23 cellular contexts compared by ENCODE assay signal in the genomic region with DNA sequence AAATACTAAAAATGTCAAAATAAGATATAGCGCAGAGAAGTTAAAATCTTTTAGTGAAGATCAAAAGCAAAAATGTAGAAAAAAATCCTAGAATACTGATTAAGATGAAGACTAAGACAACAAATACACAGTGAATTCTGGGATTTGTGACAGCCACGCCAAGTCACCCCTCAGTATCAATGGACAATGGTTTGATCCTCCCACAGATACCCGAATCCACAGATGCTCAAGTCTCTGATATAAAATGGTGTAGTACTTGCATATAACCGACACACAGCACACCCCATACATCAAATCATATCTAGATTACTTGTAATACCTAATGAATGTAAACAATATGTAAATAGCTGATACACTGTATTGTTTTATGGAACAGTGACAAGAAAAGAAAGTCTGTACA. TPM values are rescaled to one million over a fixed set of nuclear protein-coding genes. Genes with fewer than 3 reads are reported as not detected.
A peak's percentile ranks its signal among the peaks of the same experiment; 100 is the strongest.
DNase-seq lines count a peak whose midpoint lies in the region; ATAC-seq and TF ChIP-seq lines count a peak whose summit lies in the region.
"Had no signal": no experiment of that assay in that cellular context is flagged by ENCODE, and none has a peak within 500 bp of the region (broad histone marks: within the 10 kb centered on the region; RNA-seq: fewer than 3 reads in every experiment).

No MANE protein-coding gene starts in this region.

- peak overlapping the region in 46 of 59 donors; percentile 3 to 93 (median 68) for H3K27ac ChIP-seq in dorsolateral prefrontal cortex
- H3K27ac ChIP-seq: BLaER1, C4-2B, GM23248 had no signal

- H3K4me3 Mint-ChIP-seq in activated T-helper 1 cell treated with anti-CD3 and anti-CD28 coated beads, Interleukin-12 subunit alpha, Interleukin-12 subunit beta, Interleukin-2, Interleukin-4 antibody, amounts not matched to agents 30 ng/mL and 10 ng/mL and 1 ng/mL, durations not matched to agents 14 hours and 24 hours and 36 hours, result no peak overlapping the region
- H3K4me3 Mint-ChIP-seq: B cell; CD4-positive, CD25-positive, alpha-beta regulatory T cell; CD8-positive, alpha-beta T cell had no signal

- TF ChIP-seq CTCF in dorsolateral prefrontal cortex (IDR thresholded peaks at IDR 0.05 in 54 of 56, conservative IDR thresholded peaks at IDR 0.05 in 2 of 56; ENCODE audit: low read depth in 1 of 56, partially characterized antibody in 56 of 56), result peak in 2 of 56 donors; percentile 16 to 18

- H3K4me1 Mint-ChIP-seq in activated T-helper 1 cell treated with anti-CD3 and anti-CD28 coated beads, Interleukin-12 subunit alpha, Interleukin-12 subunit beta, Interleukin-2, Interleukin-4 antibody, amounts not matched to agents 30 ng/mL and 10 ng/mL and 1 ng/mL, durations not matched to agents 14 hours and 24 hours and 36 hours (ENCODE audit: low read depth), result peaks cover 15% of the 10 kb centered on the region

- DNase-seq in dorsolateral prefrontal cortex, result peak in 2 of 10 donors; percentile 23 to 46
- DNase-seq in medulla oblongata (ENCODE audit: extremely low spot score), result peak; percentile 32
- DNase-seq in putamen (ENCODE audit: low spot score), result peak; percentile 55
- no peak for DNase-seq in activated T-helper 1 cell treated with anti-CD3 and anti-CD28 coated beads, Interleukin-12 subunit alpha, Interleukin-12 subunit beta, Interleukin-2, Interleukin-4 antibody, amounts not matched to agents 30 ng/mL and 10 ng/mL and 1 ng/mL, durations not matched to agents 14 hours and 24 hours and 36 hours (ENCODE audit: low spot score)
- no peak for DNase-seq in activated CD8-positive, alpha-beta memory T cell treated with anti-CD3 and anti-CD28 coated beads, Interleukin-2, amount 50 U/mL, for 48 hours
- DNase-seq: Caco-2; CD4-positive, CD25-positive, alpha-beta regulatory T cell; CD8-positive, alpha-beta T cell; DMS153; DMS79; EL; GDM1; GM23248; H7; HCEC 1CT had no signal

- H3K27me3 Mint-ChIP-seq in activated T-helper 1 cell treated with anti-CD3 and anti-CD28 coated beads, Interleukin-12 subunit alpha, Interleukin-12 subunit beta, Interleukin-2, Interleukin-4 antibody, amounts not matched to agents 30 ng/mL and 10 ng/mL and 1 ng/mL, durations not matched to agents 14 hours and 24 hours and 36 hours (ENCODE audit: insufficient read depth), result no peaks in the 10 kb centered on the region
- H3K27me3 Mint-ChIP-seq: B cell; CD4-positive, CD25-positive, alpha-beta regulatory T cell had no signal

- no peak overlapping the region for H3K27ac Mint-ChIP-seq in activated T-helper 1 cell treated with anti-CD3 and anti-CD28 coated beads, Interleukin-12 subunit alpha, Interleukin-12 subunit beta, Interleukin-2, Interleukin-4 antibody, amounts not matched to agents 30 ng/mL and 10 ng/mL and 1 ng/mL, durations not matched to agents 14 hours and 24 hours and 36 hours
- H3K27ac Mint-ChIP-seq: B cell; CD8-positive, alpha-beta T cell had no signal

- H3K36me3 Mint-ChIP-seq in activated T-helper 1 cell treated with anti-CD3 and anti-CD28 coated beads, Interleukin-12 subunit alpha, Interleukin-12 subunit beta, Interleukin-2, Interleukin-4 antibody, amounts not matched to agents 30 ng/mL and 10 ng/mL and 1 ng/mL, durations not matched to agents 14 hours and 24 hours and 36 hours (ENCODE audit: low read depth), result peaks cover 8% of the 10 kb centered on the region

- ATAC-seq in HG03196 (IDR thresholded peaks at IDR 0.05; ENCODE audit: unreplicated experiment), result no peak
- ATAC-seq: CD8-positive, alpha-beta T cell; GM12878 had no signal

- intact Hi-C loops in dorsolateral prefrontal cortex (cut with DNase I), result loop anchor here in 1 of 2 donors (10.0 kb wide), 1 partner anchor 508 kb away; no protein-coding TSS in a partner anchor
- intact Hi-C loops in activated T-helper 1 cell treated with anti-CD3 and anti-CD28 coated beads, Interleukin-12 subunit alpha, Interleukin-12 subunit beta, Interleukin-2, Interleukin-4 antibody, amounts not matched to agents 30 ng/mL and 10 ng/mL and 1 ng/mL, durations not matched to agents 14 hours and 24 hours and 36 hours (cut with micrococcal nuclease), result no loop called here

- no peaks in the 10 kb centered on the region for H3K9me3 Mint-ChIP-seq in activated T-helper 1 cell treated with anti-CD3 and anti-CD28 coated beads, Interleukin-12 subunit alpha, Interleukin-12 subunit beta, Interleukin-2, Interleukin-4 antibody, amounts not matched to agents 30 ng/mL and 10 ng/mL and 1 ng/mL, durations not matched to agents 14 hours and 24 hours and 36 hours
- H3K9me3 Mint-ChIP-seq: CD4-positive, CD25-positive, alpha-beta regulatory T cell; CD8-positive, alpha-beta T cell had no signal

- no peaks in the 10 kb centered on the region for H3K27me3 ChIP-seq in dorsolateral prefrontal cortex
- H3K27me3 ChIP-seq: BLaER1 had no signal

- peak overlapping the region in 7 of 59 donors; percentile 5 to 39 (median 6) for H3K4me3 ChIP-seq in dorsolateral prefrontal cortex
- H3K4me3 ChIP-seq: BLaER1, GM12878, GM23248 had no signal

RNA-seq across cellular contexts. Expression of a gene that starts 5.9 kb away (rescaled TPM):
- 10 to 100 TPM in 111 of 120 experiments, 1 to 10 TPM in 9; 8.6 to 21.4 (median 12.6) TPM for total RNA-seq in dorsolateral prefrontal cortex
- total RNA-seq in activated T-helper 1 cell treated with anti-CD3 and anti-CD28 coated beads, Interleukin-12 subunit alpha, Interleukin-12 subunit beta, Interleukin-2, Interleukin-4 antibody, amounts not matched to agents 30 ng/mL and 10 ng/mL and 1 ng/mL, durations not matched to agents 14 hours and 24 hours and 36 hours, result 7.3 and 7.8 TPM in 2 replicates

RNA-seq across cellular contexts. Expression of a gene that starts 14.0 kb away (rescaled TPM):
- total RNA-seq in dorsolateral prefrontal cortex, result 1 to 10 TPM in 20 of 120 experiments, under 1 TPM in 38, not detected in 62; 0.20 to 3.1 (median 0.80) TPM
- total RNA-seq in activated T-helper 1 cell treated with anti-CD3 and anti-CD28 coated beads, Interleukin-12 subunit alpha, Interleukin-12 subunit beta, Interleukin-2, Interleukin-4 antibody, amounts not matched to agents 30 ng/mL and 10 ng/mL and 1 ng/mL, durations not matched to agents 14 hours and 24 hours and 36 hours, result not detected in 2 replicates
- total RNA-seq: A172; A673; B cell; Caco-2; CD4-positive, CD25-positive, alpha-beta regulatory T cell; CD8-positive, alpha-beta T cell; GM12878; GM23248; H1; H7 had no signal

Comparison
In these comparisons a context has a peak if more than half of its experiments do, and no peak if none do; other contexts are left out.
1. DNase-seq: peak in medulla oblongata (single experiment) and putamen (single experiment); none in activated T-helper 1 cell treated with anti-CD3 and anti-CD28 coated beads, Interleukin-12 subunit alpha, Interleukin-12 subunit beta, Interleukin-2, Interleukin-4 antibody, amounts not matched to agents 30 ng/mL and 10 ng/mL and 1 ng/mL, durations not matched to agents 14 hours and 24 hours and 36 hours (single experiment) and activated CD8-positive, alpha-beta memory T cell treated with anti-CD3 and anti-CD28 coated beads, Interleukin-2, amount 50 U/mL, for 48 hours (single experiment).